1 cellular context compared by ENCODE assay signal in the genomic region with DNA sequence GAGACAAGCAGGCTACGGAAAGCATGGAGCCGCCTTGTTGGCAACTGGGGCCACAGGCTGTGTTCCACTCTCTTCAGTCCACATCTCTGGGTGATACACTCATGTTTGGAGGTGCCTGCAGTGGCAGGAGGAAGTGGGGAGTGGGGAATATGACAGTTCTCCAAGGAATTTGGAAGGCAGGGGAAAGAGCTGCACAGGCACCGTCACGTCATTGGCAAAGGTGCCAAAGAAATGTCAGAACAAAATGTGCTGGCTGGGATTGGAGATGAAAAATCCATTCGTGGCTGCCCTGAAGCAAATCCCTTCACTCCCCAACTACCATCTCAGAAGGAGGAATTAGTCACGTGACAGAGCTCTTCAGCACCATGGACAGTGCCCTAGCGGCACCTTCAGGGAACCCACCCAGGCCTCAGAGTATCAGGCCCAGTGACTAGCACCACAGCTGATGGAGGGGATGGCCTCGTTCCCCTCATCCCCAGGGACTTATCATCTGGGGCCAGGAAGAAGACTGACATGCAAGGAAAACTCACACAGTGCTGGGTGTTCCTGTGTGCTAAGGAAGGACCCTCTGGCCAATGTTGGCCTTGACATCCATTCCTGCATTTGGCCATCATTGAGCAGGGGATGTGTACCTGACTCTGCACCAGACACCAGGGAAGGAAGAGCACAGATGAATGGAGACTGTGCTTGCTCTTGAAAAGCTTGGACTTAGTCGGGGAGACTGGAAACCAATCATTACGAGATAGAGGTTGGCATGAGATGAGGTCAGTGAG.
TF ChIP-seq lines count a peak whose summit lies in the region.

No MANE protein-coding gene starts in this region.

TF ChIP-seq in HepG2, 621 proteins besides CTCF, POLR2A, EP300 and RAD21 (continued from another document):
- TF ChIP-seq, protein P1, sequence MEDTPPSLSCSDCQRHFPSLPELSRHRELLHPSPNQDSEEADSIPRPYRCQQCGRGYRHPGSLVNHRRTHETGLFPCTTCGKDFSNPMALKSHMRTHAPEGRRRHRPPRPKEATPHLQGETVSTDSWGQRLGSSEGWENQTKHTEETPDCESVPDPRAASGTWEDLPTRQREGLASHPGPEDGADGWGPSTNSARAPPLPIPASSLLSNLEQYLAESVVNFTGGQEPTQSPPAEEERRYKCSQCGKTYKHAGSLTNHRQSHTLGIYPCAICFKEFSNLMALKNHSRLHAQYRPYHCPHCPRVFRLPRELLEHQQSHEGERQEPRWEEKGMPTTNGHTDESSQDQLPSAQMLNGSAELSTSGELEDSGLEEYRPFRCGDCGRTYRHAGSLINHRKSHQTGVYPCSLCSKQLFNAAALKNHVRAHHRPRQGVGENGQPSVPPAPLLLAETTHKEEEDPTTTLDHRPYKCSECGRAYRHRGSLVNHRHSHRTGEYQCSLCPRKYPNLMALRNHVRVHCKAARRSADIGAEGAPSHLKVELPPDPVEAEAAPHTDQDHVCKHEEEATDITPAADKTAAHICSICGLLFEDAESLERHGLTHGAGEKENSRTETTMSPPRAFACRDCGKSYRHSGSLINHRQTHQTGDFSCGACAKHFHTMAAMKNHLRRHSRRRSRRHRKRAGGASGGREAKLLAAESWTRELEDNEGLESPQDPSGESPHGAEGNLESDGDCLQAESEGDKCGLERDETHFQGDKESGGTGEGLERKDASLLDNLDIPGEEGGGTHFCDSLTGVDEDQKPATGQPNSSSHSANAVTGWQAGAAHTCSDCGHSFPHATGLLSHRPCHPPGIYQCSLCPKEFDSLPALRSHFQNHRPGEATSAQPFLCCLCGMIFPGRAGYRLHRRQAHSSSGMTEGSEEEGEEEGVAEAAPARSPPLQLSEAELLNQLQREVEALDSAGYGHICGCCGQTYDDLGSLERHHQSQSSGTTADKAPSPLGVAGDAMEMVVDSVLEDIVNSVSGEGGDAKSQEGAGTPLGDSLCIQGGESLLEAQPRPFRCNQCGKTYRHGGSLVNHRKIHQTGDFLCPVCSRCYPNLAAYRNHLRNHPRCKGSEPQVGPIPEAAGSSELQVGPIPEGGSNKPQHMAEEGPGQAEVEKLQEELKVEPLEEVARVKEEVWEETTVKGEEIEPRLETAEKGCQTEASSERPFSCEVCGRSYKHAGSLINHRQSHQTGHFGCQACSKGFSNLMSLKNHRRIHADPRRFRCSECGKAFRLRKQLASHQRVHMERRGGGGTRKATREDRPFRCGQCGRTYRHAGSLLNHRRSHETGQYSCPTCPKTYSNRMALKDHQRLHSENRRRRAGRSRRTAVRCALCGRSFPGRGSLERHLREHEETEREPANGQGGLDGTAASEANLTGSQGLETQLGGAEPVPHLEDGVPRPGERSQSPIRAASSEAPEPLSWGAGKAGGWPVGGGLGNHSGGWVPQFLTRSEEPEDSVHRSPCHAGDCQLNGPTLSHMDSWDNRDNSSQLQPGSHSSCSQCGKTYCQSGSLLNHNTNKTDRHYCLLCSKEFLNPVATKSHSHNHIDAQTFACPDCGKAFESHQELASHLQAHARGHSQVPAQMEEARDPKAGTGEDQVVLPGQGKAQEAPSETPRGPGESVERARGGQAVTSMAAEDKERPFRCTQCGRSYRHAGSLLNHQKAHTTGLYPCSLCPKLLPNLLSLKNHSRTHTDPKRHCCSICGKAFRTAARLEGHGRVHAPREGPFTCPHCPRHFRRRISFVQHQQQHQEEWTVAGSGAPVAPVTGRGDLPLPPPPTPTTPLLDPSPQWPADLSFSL (CRISPR knock-in tag; IDR thresholded peaks at IDR 0.05): no peak
- TF ChIP-seq, protein P2, sequence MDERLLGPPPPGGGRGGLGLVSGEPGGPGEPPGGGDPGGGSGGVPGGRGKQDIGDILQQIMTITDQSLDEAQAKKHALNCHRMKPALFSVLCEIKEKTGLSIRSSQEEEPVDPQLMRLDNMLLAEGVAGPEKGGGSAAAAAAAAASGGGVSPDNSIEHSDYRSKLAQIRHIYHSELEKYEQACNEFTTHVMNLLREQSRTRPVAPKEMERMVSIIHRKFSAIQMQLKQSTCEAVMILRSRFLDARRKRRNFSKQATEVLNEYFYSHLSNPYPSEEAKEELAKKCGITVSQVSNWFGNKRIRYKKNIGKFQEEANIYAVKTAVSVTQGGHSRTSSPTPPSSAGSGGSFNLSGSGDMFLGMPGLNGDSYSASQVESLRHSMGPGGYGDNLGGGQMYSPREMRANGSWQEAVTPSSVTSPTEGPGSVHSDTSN (CRISPR knock-in tag; IDR thresholded peaks at IDR 0.05): no peak
- no peak for TF ChIP-seq RBAK (CRISPR knock-in tag; IDR thresholded peaks at IDR 0.05)
- TF ChIP-seq SIN3B (IDR thresholded peaks at IDR 0.05; ENCODE audit: low read length): no peak
- TF ChIP-seq ZNF207 (IDR thresholded peaks at IDR 0.05; ENCODE audit: borderline replicate concordance): no peak
- TF ChIP-seq, protein P3, sequence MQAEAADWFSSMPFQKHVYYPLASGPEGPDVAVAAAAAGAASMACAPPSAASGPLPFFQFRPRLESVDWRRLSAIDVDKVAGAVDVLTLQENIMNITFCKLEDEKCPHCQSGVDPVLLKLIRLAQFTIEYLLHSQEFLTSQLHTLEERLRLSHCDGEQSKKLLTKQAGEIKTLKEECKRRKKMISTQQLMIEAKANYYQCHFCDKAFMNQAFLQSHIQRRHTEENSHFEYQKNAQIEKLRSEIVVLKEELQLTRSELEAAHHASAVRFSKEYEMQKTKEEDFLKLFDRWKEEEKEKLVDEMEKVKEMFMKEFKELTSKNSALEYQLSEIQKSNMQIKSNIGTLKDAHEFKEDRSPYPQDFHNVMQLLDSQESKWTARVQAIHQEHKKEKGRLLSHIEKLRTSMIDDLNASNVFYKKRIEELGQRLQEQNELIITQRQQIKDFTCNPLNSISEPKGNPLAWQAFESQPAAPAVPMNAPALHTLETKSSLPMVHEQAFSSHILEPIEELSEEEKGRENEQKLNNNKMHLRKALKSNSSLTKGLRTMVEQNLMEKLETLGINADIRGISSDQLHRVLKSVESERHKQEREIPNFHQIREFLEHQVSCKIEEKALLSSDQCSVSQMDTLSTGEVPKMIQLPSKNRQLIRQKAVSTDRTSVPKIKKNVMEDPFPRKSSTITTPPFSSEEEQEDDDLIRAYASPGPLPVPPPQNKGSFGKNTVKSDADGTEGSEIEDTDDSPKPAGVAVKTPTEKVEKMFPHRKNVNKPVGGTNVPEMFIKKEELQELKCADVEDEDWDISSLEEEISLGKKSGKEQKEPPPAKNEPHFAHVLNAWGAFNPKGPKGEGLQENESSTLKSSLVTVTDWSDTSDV (CRISPR knock-in tag; IDR thresholded peaks at IDR 0.05): no peak
- TF ChIP-seq SIX4 (CRISPR knock-in tag; IDR thresholded peaks at IDR 0.05): no peak
- TF ChIP-seq, protein P4, sequence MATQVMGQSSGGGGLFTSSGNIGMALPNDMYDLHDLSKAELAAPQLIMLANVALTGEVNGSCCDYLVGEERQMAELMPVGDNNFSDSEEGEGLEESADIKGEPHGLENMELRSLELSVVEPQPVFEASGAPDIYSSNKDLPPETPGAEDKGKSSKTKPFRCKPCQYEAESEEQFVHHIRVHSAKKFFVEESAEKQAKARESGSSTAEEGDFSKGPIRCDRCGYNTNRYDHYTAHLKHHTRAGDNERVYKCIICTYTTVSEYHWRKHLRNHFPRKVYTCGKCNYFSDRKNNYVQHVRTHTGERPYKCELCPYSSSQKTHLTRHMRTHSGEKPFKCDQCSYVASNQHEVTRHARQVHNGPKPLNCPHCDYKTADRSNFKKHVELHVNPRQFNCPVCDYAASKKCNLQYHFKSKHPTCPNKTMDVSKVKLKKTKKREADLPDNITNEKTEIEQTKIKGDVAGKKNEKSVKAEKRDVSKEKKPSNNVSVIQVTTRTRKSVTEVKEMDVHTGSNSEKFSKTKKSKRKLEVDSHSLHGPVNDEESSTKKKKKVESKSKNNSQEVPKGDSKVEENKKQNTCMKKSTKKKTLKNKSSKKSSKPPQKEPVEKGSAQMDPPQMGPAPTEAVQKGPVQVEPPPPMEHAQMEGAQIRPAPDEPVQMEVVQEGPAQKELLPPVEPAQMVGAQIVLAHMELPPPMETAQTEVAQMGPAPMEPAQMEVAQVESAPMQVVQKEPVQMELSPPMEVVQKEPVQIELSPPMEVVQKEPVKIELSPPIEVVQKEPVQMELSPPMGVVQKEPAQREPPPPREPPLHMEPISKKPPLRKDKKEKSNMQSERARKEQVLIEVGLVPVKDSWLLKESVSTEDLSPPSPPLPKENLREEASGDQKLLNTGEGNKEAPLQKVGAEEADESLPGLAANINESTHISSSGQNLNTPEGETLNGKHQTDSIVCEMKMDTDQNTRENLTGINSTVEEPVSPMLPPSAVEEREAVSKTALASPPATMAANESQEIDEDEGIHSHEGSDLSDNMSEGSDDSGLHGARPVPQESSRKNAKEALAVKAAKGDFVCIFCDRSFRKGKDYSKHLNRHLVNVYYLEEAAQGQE (IDR thresholded peaks at IDR 0.05; ENCODE audit: borderline replicate concordance in 1 of 2, low read depth in 1 of 2, low read length in 2 of 2): peak; percentile 63 to 91
- TF ChIP-seq, protein P5, sequence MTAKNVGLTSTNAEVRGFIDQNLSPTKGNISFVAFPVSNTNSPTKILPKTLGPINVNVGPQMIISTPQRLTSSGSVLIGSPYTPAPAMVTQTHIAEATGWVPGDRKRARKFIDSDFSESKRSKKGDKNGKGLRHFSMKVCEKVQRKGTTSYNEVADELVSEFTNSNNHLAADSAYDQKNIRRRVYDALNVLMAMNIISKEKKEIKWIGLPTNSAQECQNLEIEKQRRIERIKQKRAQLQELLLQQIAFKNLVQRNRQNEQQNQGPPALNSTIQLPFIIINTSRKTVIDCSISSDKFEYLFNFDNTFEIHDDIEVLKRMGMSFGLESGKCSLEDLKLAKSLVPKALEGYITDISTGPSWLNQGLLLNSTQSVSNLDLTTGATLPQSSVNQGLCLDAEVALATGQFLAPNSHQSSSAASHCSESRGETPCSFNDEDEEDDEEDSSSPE (CRISPR knock-in tag; IDR thresholded peaks at IDR 0.05): no peak
- TF ChIP-seq EHMT2 (IDR thresholded peaks at IDR 0.05; ENCODE audit: borderline replicate concordance, low read depth, low read length): peak; percentile 73; the same call in 1 of the 2 replicates
- TF ChIP-seq, protein P6, sequence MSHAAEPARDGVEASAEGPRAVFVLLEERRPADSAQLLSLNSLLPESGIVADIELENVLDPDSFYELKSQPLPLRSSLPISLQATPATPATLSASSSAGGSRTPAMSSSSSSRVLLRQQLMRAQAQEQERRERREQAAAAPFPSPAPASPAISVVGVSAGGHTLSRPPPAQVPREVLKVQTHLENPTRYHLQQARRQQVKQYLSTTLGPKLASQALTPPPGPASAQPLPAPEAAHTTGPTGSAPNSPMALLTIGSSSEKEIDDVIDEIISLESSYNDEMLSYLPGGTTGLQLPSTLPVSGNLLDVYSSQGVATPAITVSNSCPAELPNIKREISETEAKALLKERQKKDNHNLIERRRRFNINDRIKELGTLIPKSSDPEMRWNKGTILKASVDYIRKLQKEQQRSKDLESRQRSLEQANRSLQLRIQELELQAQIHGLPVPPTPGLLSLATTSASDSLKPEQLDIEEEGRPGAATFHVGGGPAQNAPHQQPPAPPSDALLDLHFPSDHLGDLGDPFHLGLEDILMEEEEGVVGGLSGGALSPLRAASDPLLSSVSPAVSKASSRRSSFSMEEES (CRISPR knock-in tag; IDR thresholded peaks at IDR 0.05): 0 out of 2 replicates have a peak, but pooled peaks have one; percentile 23
